ENCODE assay signal across 8 cellular contexts in the genomic region with DNA sequence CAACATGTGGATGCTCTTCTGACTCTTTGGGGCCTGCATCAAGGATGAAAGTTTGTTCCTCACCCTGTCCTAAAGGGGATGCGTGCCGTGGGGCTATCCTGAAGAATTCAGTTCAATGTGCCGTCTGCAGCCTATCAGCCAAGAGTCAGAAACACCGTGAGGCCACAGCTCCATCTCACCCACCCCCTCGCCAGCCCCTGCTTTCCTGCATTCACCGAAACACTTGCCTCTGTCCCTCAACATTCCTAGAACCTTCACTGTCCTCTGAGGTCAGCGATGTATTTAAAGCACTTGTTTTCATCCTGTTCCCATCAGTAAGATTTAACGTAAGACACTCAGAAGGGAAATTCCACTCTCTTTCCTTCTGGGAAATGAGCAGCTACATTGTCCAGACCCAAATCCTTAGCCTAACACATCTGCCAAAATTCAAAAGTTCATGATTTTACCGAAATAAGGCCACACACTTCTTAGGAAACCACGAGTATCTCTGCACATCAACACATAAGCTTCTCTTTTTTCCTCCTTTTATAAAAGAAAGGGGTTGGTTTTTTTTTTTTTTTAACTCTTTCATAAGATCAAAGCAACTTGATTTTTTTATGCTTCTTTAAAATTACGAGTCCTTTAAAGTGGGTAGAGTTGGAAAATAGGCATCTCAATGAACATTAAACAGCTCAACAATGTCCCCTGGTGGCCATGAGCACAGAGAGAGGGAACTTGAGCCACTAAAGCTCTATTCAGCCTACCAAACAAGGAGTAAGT.
DNase-seq lines count a peak whose midpoint lies in the region; ATAC-seq and TF ChIP-seq lines count a peak whose summit lies in the region.

No MANE protein-coding gene starts in this region.

- no peaks in the 10 kb centered on the region for H3K27me3 ChIP-seq in fibroblast of lung (ENCODE audit: control insufficient read depth, insufficient read depth, low read length)
- no peaks in the 10 kb centered on the region for H3K27me3 ChIP-seq in neural progenitor cell

- H3K27ac ChIP-seq in OCI-LY7 (ENCODE audit: low read depth, low read length, poor library complexity, severe bottlenecking) (no peak overlapping the region), fibroblast of lung (ENCODE audit: insufficient read depth, low read length) (peak overlapping the region; percentile 94), neural progenitor cell (no peak overlapping the region)

- H3K27ac Mint-ChIP-seq in neural progenitor cell, result peak overlapping the region; percentile 32

- H2AFZ ChIP-seq in OCI-LY7 (ENCODE audit: low read length) (no peak overlapping the region), fibroblast of lung (ENCODE audit: low read length) (no peak overlapping the region), neural progenitor cell (replicated peaks) (no peak overlapping the region)

- H3K79me2 ChIP-seq in OCI-LY7 (ENCODE audit: insufficient read depth, low read depth, low read length) (no peaks in the 10 kb centered on the region), fibroblast of lung (ENCODE audit: control insufficient read depth, insufficient read depth, low read length) (no peaks in the 10 kb centered on the region), neural progenitor cell (ENCODE audit: low read depth) (no peaks in the 10 kb centered on the region)

- H3K4me3 ChIP-seq in OCI-LY7 (ENCODE audit: low read depth, low read length, poor library complexity, severe bottlenecking) (no peak overlapping the region), fibroblast of lung (replicated peaks in 1 of 4; ENCODE audit: control extremely low read depth in 1 of 4, insufficient read depth in 1 of 4, low read depth in 3 of 4, low read length in 4 of 4) (no peak overlapping the region), neural progenitor cell (no peak overlapping the region)

- ATAC-seq in HG03196 (IDR thresholded peaks at IDR 0.05; ENCODE audit: unreplicated experiment) (peak; percentile 46), HG03571 (IDR thresholded peaks at IDR 0.05; ENCODE audit: unreplicated experiment) (no peak)
- peak; percentile 86 to 87 for ATAC-seq in activated T-cell treated with anti-CD3 and anti-CD28 coated beads, Interleukin-2, amount 50 U/mL, for 4 hours

- no peaks in the 10 kb centered on the region for H3K9me3 Mint-ChIP-seq in activated T-cell treated with anti-CD3 and anti-CD28 coated beads, Interleukin-2, amount 50 U/mL, for 4 hours
- no peaks in the 10 kb centered on the region for H3K9me3 Mint-ChIP-seq in neural progenitor cell

- CTCF ChIA-PET in OCI-LY7 (lab: Charles Lee; ENCODE audit: unreplicated experiment), result interaction anchor here (1.5 kb wide), 1 partner anchor 316 kb away, joined by 6 read pairs; no protein-coding TSS in a partner anchor

- H3K9ac ChIP-seq in fibroblast of lung (ENCODE audit: insufficient read depth, low read length), result peak overlapping the region; percentile 39
- H3K9ac ChIP-seq in neural progenitor cell, result no peak overlapping the region

- H3K4me1 ChIP-seq in OCI-LY7 (ENCODE audit: insufficient read depth, low read length, poor library complexity, severe bottlenecking), result peaks cover 8% of the 10 kb centered on the region
- peaks cover 14% of the 10 kb centered on the region for H3K4me1 ChIP-seq in fibroblast of lung (ENCODE audit: control insufficient read depth, extremely low read depth, insufficient read depth, low read length)
- no peaks in the 10 kb centered on the region for H3K4me1 ChIP-seq in neural progenitor cell

- H3K9me3 ChIP-seq in OCI-LY7 (ENCODE audit: low read length) (no peaks in the 10 kb centered on the region), fibroblast of lung (ENCODE audit: control insufficient read depth, insufficient read depth, low read depth, low read length) (no peaks in the 10 kb centered on the region), neural progenitor cell (ENCODE audit: low read depth) (no peaks in the 10 kb centered on the region)

- POLR2A ChIA-PET in OCI-LY7 (lab: Charles Lee), result interaction anchor here (0.5 to 1.3 kb wide), 4 partner anchors 18 to 1083 kb away, joined by 3 to 7 read pairs (median 4); no protein-coding TSS in a partner anchor

- peaks cover 28% of the 10 kb centered on the region for H3K4me1 Mint-ChIP-seq in activated T-cell treated with anti-CD3 and anti-CD28 coated beads, Interleukin-2, amount 50 U/mL, for 4 hours (ENCODE audit: low read depth)
- peaks cover 5% of the 10 kb centered on the region for H3K4me1 Mint-ChIP-seq in neural progenitor cell

- no peaks in the 10 kb centered on the region for H3K27me3 Mint-ChIP-seq in activated T-cell treated with anti-CD3 and anti-CD28 coated beads, Interleukin-2, amount 50 U/mL, for 4 hours (ENCODE audit: low read depth)
- H3K27me3 Mint-ChIP-seq in neural progenitor cell (ENCODE audit: insufficient read depth, low read depth), result no peaks in the 10 kb centered on the region

- TF ChIP-seq CTCF in OCI-LY7 (conservative IDR thresholded peaks at IDR 0.05; ENCODE audit: low read length) (peak; percentile 96), fibroblast of lung (conservative IDR thresholded peaks at IDR 0.05 in 1 of 2, IDR thresholded peaks at IDR 0.05 in 1 of 2; ENCODE audit: low read depth in 1 of 2, low read length in 2 of 2) (peak; percentile 97 to 99), neural progenitor cell (IDR thresholded peaks at IDR 0.05) (peak; percentile 95)

- no peaks in the 10 kb centered on the region for H3K9me2 ChIP-seq in OCI-LY7 (ENCODE audit: insufficient read depth, low read length)

- peak overlapping the region; percentile 58 for H3K4me3 Mint-ChIP-seq in activated T-cell treated with anti-CD3 and anti-CD28 coated beads, Interleukin-2, amount 50 U/mL, for 4 hours
- no peak overlapping the region for H3K4me3 Mint-ChIP-seq in neural progenitor cell

- intact Hi-C loops in OCI-LY7 (cut with micrococcal nuclease; ENCODE audit: unreplicated experiment), result loop anchor here (1.0 to 10.0 kb wide), 8 partner anchors 62 to 480 kb away; partner anchors contain the start of genes PTGR1 and UGCG

- H3K36me3 Mint-ChIP-seq in activated T-cell treated with anti-CD3 and anti-CD28 coated beads, Interleukin-2, amount 50 U/mL, for 4 hours (ENCODE audit: insufficient read depth), result peaks cover 12% of the 10 kb centered on the region
- no peaks in the 10 kb centered on the region for H3K36me3 Mint-ChIP-seq in neural progenitor cell

- DNase-seq in ELR (ENCODE audit: low read depth) (peak; percentile 91), OCI-LY7 (ENCODE audit: low spot score) (peak; percentile 58), fibroblast of lung (ENCODE audit: low read depth in 2 of 2) (peak; percentile 88 to 92), neural progenitor cell (ENCODE audit: low spot score) (peak; percentile 79), stromal cell of bone marrow (ENCODE audit: low read depth) (peak; percentile 89)
- DNase-seq in activated T-cell treated with anti-CD3 and anti-CD28 coated beads, Interleukin-2, amount 50 U/mL, for 4 hours, result peak; percentile 68

- no TSS peak for BruUV-seq in OCI-LY7 (replicated peaks; lab: Mats Ljungman, UMichigan)

- H3K4me2 ChIP-seq in OCI-LY7 (ENCODE audit: low read length) (no peak overlapping the region), fibroblast of lung (ENCODE audit: extremely low read depth, insufficient read depth, low read length) (peak overlapping the region; percentile 11), neural progenitor cell (no peak overlapping the region)

- H3K36me3 ChIP-seq in OCI-LY7 (ENCODE audit: insufficient read depth, low read length) (no peaks in the 10 kb centered on the region), fibroblast of lung (ENCODE audit: control insufficient read depth, insufficient read depth, low read length) (no peaks in the 10 kb centered on the region), neural progenitor cell (no peaks in the 10 kb centered on the region)

- H3F3A ChIP-seq in neural progenitor cell (ENCODE audit: low read depth), result no peaks in the 10 kb centered on the region

- no peaks in the 10 kb centered on the region for H4K20me1 ChIP-seq in OCI-LY7 (ENCODE audit: insufficient read depth, low read length)
- H4K20me1 ChIP-seq in fibroblast of lung (ENCODE audit: control insufficient read depth, extremely low read depth, insufficient read depth, low read length), result no peaks in the 10 kb centered on the region
- H4K20me1 ChIP-seq in neural progenitor cell (ENCODE audit: low read depth), result no peaks in the 10 kb centered on the region
